1 cellular context compared by ENCODE assay signal in the genomic region with DNA sequence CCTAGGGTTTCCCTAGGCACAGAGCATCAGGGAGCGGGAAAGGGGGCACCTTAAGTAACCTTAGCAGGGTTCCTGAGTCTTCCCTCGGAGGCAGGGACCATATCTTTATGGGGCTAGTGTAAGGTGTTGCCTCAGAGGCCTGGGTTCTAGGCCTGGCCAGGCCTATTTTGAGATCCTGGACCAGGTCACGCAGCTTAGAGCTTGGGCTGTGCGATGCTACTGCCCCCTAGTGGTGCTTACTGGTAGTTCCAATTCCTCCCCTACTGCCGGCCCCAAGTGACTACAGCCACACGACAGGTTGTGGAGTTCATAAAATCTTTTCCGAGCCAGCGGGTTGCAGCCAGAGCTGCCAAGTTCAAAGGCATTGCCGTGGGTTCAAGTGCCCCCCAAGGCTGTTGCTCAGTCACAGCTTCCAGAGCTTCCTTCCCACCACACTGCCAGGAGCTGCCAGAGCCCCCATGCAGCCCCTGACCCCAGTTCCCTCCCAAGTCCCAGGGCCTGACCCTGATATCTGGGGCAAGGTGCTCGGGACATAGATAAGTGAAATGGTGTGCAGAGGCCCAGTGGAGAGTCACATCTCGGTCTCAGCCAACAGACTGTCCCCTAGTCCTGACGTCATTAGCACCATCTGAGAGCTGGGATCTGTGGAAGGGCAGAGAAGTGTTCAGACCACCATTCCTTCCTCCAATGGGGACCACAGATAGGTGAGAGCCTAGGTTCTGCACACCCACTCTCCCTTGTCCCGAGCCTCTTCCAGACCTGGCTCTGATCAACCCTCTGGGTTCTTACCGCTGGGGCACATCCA.
TF ChIP-seq lines count a peak whose summit lies in the region.

No MANE protein-coding gene starts in this region.

TF ChIP-seq in SK-N-SH, 30 proteins besides CTCF, POLR2A, EP300 and RAD21 (continued from another document):
- TF ChIP-seq, protein P1, sequence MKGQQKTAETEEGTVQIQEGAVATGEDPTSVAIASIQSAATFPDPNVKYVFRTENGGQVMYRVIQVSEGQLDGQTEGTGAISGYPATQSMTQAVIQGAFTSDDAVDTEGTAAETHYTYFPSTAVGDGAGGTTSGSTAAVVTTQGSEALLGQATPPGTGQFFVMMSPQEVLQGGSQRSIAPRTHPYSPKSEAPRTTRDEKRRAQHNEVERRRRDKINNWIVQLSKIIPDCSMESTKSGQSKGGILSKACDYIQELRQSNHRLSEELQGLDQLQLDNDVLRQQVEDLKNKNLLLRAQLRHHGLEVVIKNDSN (IDR thresholded peaks at IDR 0.05; ENCODE audit: borderline replicate concordance, low read depth), result no peak
- no peak for TF ChIP-seq FOXM1 (IDR thresholded peaks at IDR 0.05; ENCODE audit: low read depth)
- peak; percentile 47; the same call in 1 of the 2 replicates for TF ChIP-seq RCOR1 (IDR thresholded peaks at IDR 0.05; ENCODE audit: low read length)
- TF ChIP-seq, protein P2, sequence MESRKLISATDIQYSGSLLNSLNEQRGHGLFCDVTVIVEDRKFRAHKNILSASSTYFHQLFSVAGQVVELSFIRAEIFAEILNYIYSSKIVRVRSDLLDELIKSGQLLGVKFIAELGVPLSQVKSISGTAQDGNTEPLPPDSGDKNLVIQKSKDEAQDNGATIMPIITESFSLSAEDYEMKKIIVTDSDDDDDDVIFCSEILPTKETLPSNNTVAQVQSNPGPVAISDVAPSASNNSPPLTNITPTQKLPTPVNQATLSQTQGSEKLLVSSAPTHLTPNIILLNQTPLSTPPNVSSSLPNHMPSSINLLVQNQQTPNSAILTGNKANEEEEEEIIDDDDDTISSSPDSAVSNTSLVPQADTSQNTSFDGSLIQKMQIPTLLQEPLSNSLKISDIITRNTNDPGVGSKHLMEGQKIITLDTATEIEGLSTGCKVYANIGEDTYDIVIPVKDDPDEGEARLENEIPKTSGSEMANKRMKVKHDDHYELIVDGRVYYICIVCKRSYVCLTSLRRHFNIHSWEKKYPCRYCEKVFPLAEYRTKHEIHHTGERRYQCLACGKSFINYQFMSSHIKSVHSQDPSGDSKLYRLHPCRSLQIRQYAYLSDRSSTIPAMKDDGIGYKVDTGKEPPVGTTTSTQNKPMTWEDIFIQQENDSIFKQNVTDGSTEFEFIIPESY (IDR thresholded peaks at IDR 0.05; ENCODE audit: borderline replicate concordance, low read depth), result no peak
- peak; percentile 85 for TF ChIP-seq SMC3 (IDR thresholded peaks at IDR 0.05; ENCODE audit: low read depth, low read length)
- no peak for TF ChIP-seq GATA2 (CRISPR knock-in tag; IDR thresholded peaks at IDR 0.05)
- no peak for TF ChIP-seq JUND (IDR thresholded peaks at IDR 0.05)
- TF ChIP-seq, protein P3, sequence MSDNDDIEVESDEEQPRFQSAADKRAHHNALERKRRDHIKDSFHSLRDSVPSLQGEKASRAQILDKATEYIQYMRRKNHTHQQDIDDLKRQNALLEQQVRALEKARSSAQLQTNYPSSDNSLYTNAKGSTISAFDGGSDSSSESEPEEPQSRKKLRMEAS (IDR thresholded peaks at IDR 0.05; ENCODE audit: low read depth), result no peak
